ENCODE assay signal across 20 cellular contexts in the genomic region with DNA sequence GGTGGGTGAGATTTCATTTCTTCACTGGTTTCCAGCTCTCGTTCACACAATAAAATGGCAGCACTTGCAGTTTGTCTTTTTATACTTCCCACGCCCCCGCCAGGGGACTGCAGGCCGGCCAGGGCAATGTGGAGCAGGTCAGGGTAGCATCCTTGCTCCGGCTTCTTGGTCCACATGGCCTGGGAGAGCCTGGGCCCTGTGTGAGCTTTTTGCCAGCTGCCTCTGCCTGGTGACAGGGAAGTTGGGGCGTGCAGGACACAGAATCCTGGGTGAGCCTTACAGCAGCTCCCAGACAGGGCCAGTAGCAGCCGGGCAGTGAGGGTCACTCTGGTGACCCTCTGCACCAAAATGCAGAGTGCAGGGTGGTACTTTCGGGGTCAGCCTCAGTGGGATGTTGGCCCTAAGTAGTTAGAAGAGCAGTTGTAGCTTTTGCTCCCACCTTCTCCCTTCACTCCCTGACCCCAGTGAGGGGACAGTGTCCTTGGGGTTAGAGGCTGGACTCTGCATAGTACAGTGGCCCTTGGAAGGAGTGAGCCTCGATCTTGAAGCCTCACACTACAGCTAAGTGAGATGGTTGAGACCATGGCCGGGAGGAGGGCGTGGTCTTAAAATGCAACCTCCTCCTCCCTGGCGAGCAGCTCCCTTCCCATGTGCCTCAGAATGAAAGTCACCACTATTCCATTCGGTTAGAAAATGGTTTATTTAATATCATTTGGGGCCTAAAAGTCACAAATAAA. TPM values are rescaled to one million over a fixed set of nuclear protein-coding genes. Genes with fewer than 3 reads are reported as not detected.
DNase-seq lines count a peak whose midpoint lies in the region; ATAC-seq and TF ChIP-seq lines count a peak whose summit lies in the region.
"Had no signal": no experiment of that assay in that cellular context is flagged by ENCODE, and none has a peak within 500 bp of the region (broad histone marks: within the 10 kb centered on the region; RNA-seq: fewer than 3 reads in every experiment).

No MANE protein-coding gene starts in this region.

- no peak for TF ChIP-seq POLR2A in esophagus squamous epithelium (IDR thresholded peaks at IDR 0.05)

- DNase-seq in Right ventricle myocardium inferior (ENCODE audit: missing footprints), result peak; percentile 41
- no peak for DNase-seq in cardiac septum (ENCODE audit: low spot score)
- no peak for DNase-seq in esophagus squamous epithelium (lab: John Stamatoyannopoulos, UW)
- peak; percentile 63 for DNase-seq in osteoblast (ENCODE audit: insufficient read length, low spot score, missing footprints)
- DNase-seq in tibial artery, result peak; percentile 10 to 52
- DNase-seq in GOT3 (lab: John Stamatoyannopoulos, UW), result no peak
- DNase-seq in T-helper 1 cell, result no peak
- DNase-seq: activated CD4-positive, CD25-positive, alpha-beta regulatory T cell treated with anti-CD3 and anti-CD28 coated beads, Interleukin-2, amount 50 U/mL, for 72 hours; activated naive CD8-positive, alpha-beta T cell treated with anti-CD3 and anti-CD28 coated beads for 36 hours; activated T-cell treated with anti-CD3 and anti-CD28 coated beads, Interleukin-2, amount 50 U/mL, for 4 hours; Calu3; Kasumi-1; NCI-H446; SK-N-SH; stimulated activated CD4-positive, alpha-beta T cell treated with anti-CD3 and anti-CD28 coated beads, Interleukin-4, amount 100 ng/mL, for 4 hours had no signal

- peaks cover 43% of the 10 kb centered on the region for H3K79me2 ChIP-seq in osteoblast (ENCODE audit: insufficient read depth, low read length)

- H3K9me3 ChIP-seq in esophagus squamous epithelium (no peaks in the 10 kb centered on the region), osteoblast (ENCODE audit: low read depth, low read length) (no peaks in the 10 kb centered on the region), tibial artery (no peaks in the 10 kb centered on the region)
- H3K9me3 ChIP-seq: SK-N-SH, vagina had no signal

- H2AFZ ChIP-seq in osteoblast (ENCODE audit: low read length), result no peak overlapping the region

- no peak overlapping the region for H3K4me2 ChIP-seq in osteoblast (ENCODE audit: insufficient read depth, low read length)
- H3K4me2 ChIP-seq: SK-N-SH, smooth muscle cell had no signal

- ATAC-seq in Right ventricle myocardium inferior (no peak), GM18858 (IDR thresholded peaks at IDR 0.05; ENCODE audit: unreplicated experiment) (no peak)
- ATAC-seq: activated T-cell treated with anti-CD3 and anti-CD28 coated beads, Interleukin-2, amount 50 U/mL, for 4 hours; naive thymus-derived CD8-positive, alpha-beta T cell had no signal

- H3K4me3 ChIP-seq in esophagus squamous epithelium (no peak overlapping the region), osteoblast (ENCODE audit: insufficient read depth, low read length) (no peak overlapping the region), tibial artery (no peak overlapping the region)
- H3K4me3 ChIP-seq: coronary artery, smooth muscle cell, vagina had no signal

- intact Hi-C loops in Right ventricle myocardium inferior (cut with DNase I), result no loop called here
- intact Hi-C loops in cardiac septum (cut with DNase I), result loop anchor here (2.0 kb wide), 1 partner anchor 13 kb away; no protein-coding TSS in a partner anchor
- intact Hi-C loops in esophagus squamous epithelium (cut with DNase I), result no loop called here
- intact Hi-C loops in tibial artery (cut with DNase I; ENCODE audit: low total_unique reads), result no loop called here

- TF ChIP-seq CTCF in esophagus squamous epithelium (IDR thresholded peaks at IDR 0.05) (no peak), osteoblast (IDR thresholded peaks at IDR 0.05; ENCODE audit: extremely low read depth, low read depth, low read length) (no peak), tibial artery (IDR thresholded peaks at IDR 0.05) (no peak)

- H3K27me3 ChIP-seq in esophagus squamous epithelium, result no peaks in the 10 kb centered on the region
- H3K27me3 ChIP-seq in osteoblast (ENCODE audit: insufficient read depth, low read length), result no peaks in the 10 kb centered on the region
- no peaks in the 10 kb centered on the region for H3K27me3 ChIP-seq in tibial artery
- H3K27me3 ChIP-seq: vagina had no signal

- H3K4me1 ChIP-seq in esophagus squamous epithelium (peaks cover 0 to 37% (median 12%) of the 10 kb centered on the region in 3 donors), osteoblast (ENCODE audit: insufficient read depth, low read length) (no peaks in the 10 kb centered on the region), tibial artery (peaks cover 0 to 7% (median 3%) of the 10 kb centered on the region in 4 donors)

- H3K36me3 ChIP-seq in esophagus squamous epithelium (peaks cover 30 to 78% (median 37%) of the 10 kb centered on the region in 3 donors), osteoblast (ENCODE audit: insufficient read depth, low read length) (peaks cover 69% of the 10 kb centered on the region), tibial artery (peaks cover 69 to 81% (median 81%) of the 10 kb centered on the region in 3 donors)

- peak overlapping the region in 3 of 4 donors; percentile 26 to 72 (median 43) for H3K27ac ChIP-seq in esophagus squamous epithelium
- no peak overlapping the region for H3K27ac ChIP-seq in osteoblast (ENCODE audit: low read depth, low read length)
- H3K27ac ChIP-seq in tibial artery, result no peak overlapping the region
- H3K27ac ChIP-seq: coronary artery, vagina had no signal

- H4K20me1 ChIP-seq in osteoblast (ENCODE audit: insufficient read depth, low read length), result peaks cover 9% of the 10 kb centered on the region

- WGBS in esophagus squamous epithelium, 2 donors, result 83 to 84% methylated on average over 5 to 9 of the region's 13 CpGs

RNA-seq across cellular contexts. Expression of gene PYGB, which starts 23.8 kb away (rescaled TPM):
- total RNA-seq in Right ventricle myocardium inferior, result 174 TPM
- total RNA-seq in cardiac septum, result 386 TPM
- 100 to 1,000 TPM in 2 of 4 donors, 10 to 100 TPM in 2; 70.8 to 127 (median 95.6) TPM for total RNA-seq in esophagus squamous epithelium
- 191 and 194 TPM in 2 replicates for total RNA-seq in osteoblast

Comparison
In these comparisons a context has a peak if more than half of its experiments do, and no peak if none do; other contexts are left out.
1. DNase-seq: peak in Right ventricle myocardium inferior (single experiment), osteoblast (single experiment) and tibial artery (2 of 2); none in cardiac septum (single experiment), esophagus squamous epithelium (single experiment), GOT3 (single experiment) and T-helper 1 cell (0 of 5).
2. H3K27ac ChIP-seq: peak in esophagus squamous epithelium (3 of 4); none in osteoblast (single experiment) and tibial artery (0 of 2).